8 cellular contexts compared by ENCODE assay signal in the genomic region with DNA sequence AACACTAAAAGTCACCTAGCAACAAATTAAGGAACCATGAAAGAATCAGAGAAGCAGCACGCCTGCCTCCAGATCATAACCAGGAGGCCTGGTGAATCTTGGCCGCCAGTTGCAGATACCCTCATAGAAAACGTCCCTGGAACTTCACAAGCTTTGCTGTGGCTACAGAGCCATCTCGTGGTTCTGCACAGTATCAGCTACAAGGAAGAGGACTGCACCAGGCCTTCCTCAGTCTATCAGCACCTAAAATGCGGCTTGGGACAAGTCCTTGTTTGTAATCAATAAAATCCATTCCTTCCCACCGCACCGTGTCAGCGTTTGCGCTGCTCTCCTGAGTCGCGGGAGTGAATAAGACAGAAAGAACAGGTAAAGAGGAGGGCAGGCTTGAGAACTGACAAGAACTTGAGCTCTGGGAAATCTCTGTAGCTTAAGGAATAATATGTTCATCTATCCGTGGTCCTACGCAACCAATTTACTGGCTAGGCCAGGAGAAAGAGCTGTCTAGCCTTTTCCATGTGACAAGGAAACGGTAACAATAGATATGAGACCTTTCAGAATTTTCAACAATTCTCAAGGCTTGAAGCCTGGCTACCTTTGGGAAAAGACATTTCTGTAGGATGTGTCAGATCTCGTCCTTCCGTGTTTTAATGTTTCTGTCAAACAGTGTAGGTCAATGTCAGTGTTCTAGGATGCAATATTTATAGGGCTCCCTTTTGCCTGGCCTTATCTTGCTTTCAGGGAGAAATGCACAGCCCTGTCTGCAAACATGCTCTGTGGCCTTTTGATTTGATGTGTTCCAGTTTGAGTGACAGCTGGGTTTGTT.
DNase-seq lines count a peak whose midpoint lies in the region; ATAC-seq and TF ChIP-seq lines count a peak whose summit lies in the region.

No MANE protein-coding gene starts in this region.

- H3K27ac ChIP-seq in SJCRH30 = no peak overlapping the region
- no peak overlapping the region for H3K27ac ChIP-seq in osteoblast (ENCODE audit: low read depth, low read length)

- H2AFZ ChIP-seq in osteoblast (ENCODE audit: low read length) = no peak overlapping the region

- no peaks in the 10 kb centered on the region for H3K79me2 ChIP-seq in osteoblast (ENCODE audit: insufficient read depth, low read length)

- peak; percentile 55 for DNase-seq in AG08396 (ENCODE audit: low spot score)
- peak; percentile 59 for DNase-seq in HT1080 (ENCODE audit: low read depth)
- DNase-seq in SJCRH30 = peak; percentile 54 to 73
- DNase-seq in foreskin fibroblast = peak; percentile 51 to 74
- DNase-seq in osteoblast (ENCODE audit: insufficient read length, low spot score, missing footprints) = no peak
- no peak for DNase-seq in NCI-H1048 (lab: John Stamatoyannopoulos, UW)

- H3K9me3 ChIP-seq in SJCRH30 (replicated peaks) = no peaks in the 10 kb centered on the region
- no peaks in the 10 kb centered on the region for H3K9me3 ChIP-seq in osteoblast (ENCODE audit: low read depth, low read length)

- H3K27me3 ChIP-seq in SJCRH30 (no peaks in the 10 kb centered on the region), osteoblast (ENCODE audit: insufficient read depth, low read length) (peaks cover 32% of the 10 kb centered on the region)

- H3K4me3 ChIP-seq in SJCRH30 (no peak overlapping the region), foreskin fibroblast (ENCODE audit: low read depth in 1 of 2, low read length in 2 of 2) (no peak overlapping the region), osteoblast (ENCODE audit: insufficient read depth, low read length) (no peak overlapping the region)

- no peak for ATAC-seq in GM19467 (IDR thresholded peaks at IDR 0.05; ENCODE audit: unreplicated experiment)
- no peak for ATAC-seq in HG03565 (IDR thresholded peaks at IDR 0.05; ENCODE audit: unreplicated experiment)

- no peaks in the 10 kb centered on the region for H3K36me3 ChIP-seq in SJCRH30
- H3K36me3 ChIP-seq in osteoblast (ENCODE audit: insufficient read depth, low read length) = no peaks in the 10 kb centered on the region

- peak; percentile 75 for TF ChIP-seq CTCF in foreskin fibroblast (IDR thresholded peaks at IDR 0.05; ENCODE audit: low read depth, low read length)
- peak; percentile 66 for TF ChIP-seq CTCF in osteoblast (IDR thresholded peaks at IDR 0.05; ENCODE audit: extremely low read depth, low read depth, low read length)

- H4K20me1 ChIP-seq in osteoblast (ENCODE audit: insufficient read depth, low read length) = no peaks in the 10 kb centered on the region

- no peak overlapping the region for H3K4me2 ChIP-seq in osteoblast (ENCODE audit: insufficient read depth, low read length)

- no peaks in the 10 kb centered on the region for H3K4me1 ChIP-seq in SJCRH30
- no peaks in the 10 kb centered on the region for H3K4me1 ChIP-seq in osteoblast (ENCODE audit: insufficient read depth, low read length)

Comparison
In these comparisons a context has a peak if more than half of its experiments do, and no peak if none do; other contexts are left out.
1. DNase-seq: peak in AG08396 (single experiment), HT1080 (single experiment), SJCRH30 (2 of 2) and foreskin fibroblast (2 of 2); none in osteoblast (single experiment) and NCI-H1048 (single experiment).